14 cellular contexts compared by ENCODE assay signal in the genomic region with DNA sequence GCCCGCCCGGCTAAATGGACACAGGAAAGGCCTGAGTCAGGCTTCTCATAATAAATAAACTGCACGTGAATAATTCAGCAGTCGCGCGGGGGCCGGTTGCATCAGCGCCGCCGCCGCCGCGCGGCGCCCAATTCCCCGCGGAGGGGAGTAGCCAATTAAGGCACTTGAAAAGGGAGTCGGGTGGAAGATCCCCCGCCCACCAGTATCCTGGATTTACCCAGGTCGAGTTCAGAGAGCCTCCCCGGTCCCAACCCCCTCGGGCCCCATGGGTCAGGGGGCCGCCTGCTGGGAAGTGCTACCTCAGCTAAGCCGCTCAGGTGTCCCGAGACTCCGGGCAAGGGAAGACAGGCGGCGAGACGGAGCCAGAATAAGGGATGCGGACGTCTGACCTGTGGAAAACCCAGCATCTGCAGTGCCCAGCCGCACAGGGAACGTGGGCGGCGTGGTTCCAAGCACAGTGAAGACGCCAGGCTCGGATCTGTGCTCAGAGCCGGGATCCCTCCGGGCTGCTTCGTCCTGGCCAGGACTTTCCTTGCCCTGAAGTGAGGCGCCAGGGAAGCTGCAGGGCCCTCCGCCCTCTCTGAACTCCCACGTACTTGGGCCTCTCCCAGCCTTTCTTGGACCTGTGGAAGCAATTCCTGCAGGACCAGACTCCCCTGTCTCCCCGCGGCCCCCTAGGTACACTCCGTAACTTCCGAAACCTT. TPM values are rescaled to one million over a fixed set of nuclear protein-coding genes. Genes with fewer than 3 reads are reported as not detected.
DNase-seq lines count a peak whose midpoint lies in the region; ATAC-seq and TF ChIP-seq lines count a peak whose summit lies in the region.
"Had no signal": no experiment of that assay in that cellular context is flagged by ENCODE, and none has a peak within 500 bp of the region (broad histone marks: within the 10 kb centered on the region; RNA-seq: fewer than 3 reads in every experiment).

No MANE protein-coding gene starts in this region.

- peaks cover 1% of the 10 kb centered on the region for H3K36me3 Mint-ChIP-seq in activated naive CD8-positive, alpha-beta T cell treated with anti-CD3 and anti-CD28 coated beads for 36 hours
- H3K36me3 Mint-ChIP-seq in type B pancreatic cell, result no peaks in the 10 kb centered on the region

- peaks cover 15% of the 10 kb centered on the region for H3K4me1 Mint-ChIP-seq in activated naive CD8-positive, alpha-beta T cell treated with anti-CD3 and anti-CD28 coated beads for 36 hours
- peaks cover 13% of the 10 kb centered on the region for H3K4me1 Mint-ChIP-seq in type B pancreatic cell (ENCODE audit: unreplicated experiment)

- no peaks in the 10 kb centered on the region for H3K4me1 ChIP-seq in cardiac muscle cell (ENCODE audit: low read depth)
- H3K4me1 ChIP-seq in right atrium auricular region, result peaks cover 0 to 14% of the 10 kb centered on the region in 2 donors
- H3K4me1 ChIP-seq in iPS-20b (ENCODE audit: insufficient read depth, low read length), result no peaks in the 10 kb centered on the region

- H3K4me3 ChIP-seq in cardiac muscle cell (no peak overlapping the region), right atrium auricular region (no peak overlapping the region), iPS-20b (ENCODE audit: low read length) (peak overlapping the region; percentile 60)

- H3K27me3 ChIP-seq in cardiac muscle cell (peaks cover 99% of the 10 kb centered on the region), right atrium auricular region (peaks cover 51 to 56% of the 10 kb centered on the region in 2 donors), iPS-20b (ENCODE audit: insufficient read depth, low read length) (peaks cover 100% of the 10 kb centered on the region)

- peak overlapping the region; percentile 67 for H3K4me3 Mint-ChIP-seq in activated naive CD8-positive, alpha-beta T cell treated with anti-CD3 and anti-CD28 coated beads for 36 hours
- peak overlapping the region; percentile 67 for H3K4me3 Mint-ChIP-seq in type B pancreatic cell

- ATAC-seq in GM18867 (IDR thresholded peaks at IDR 0.05; ENCODE audit: unreplicated experiment) (no peak), GM21390 (IDR thresholded peaks at IDR 0.05; ENCODE audit: unreplicated experiment) (no peak)

- H3K36me3 ChIP-seq in cardiac muscle cell, result no peaks in the 10 kb centered on the region
- H3K36me3 ChIP-seq in right atrium auricular region, result no peaks in the 10 kb centered on the region
- H3K36me3 ChIP-seq in iPS-20b (ENCODE audit: insufficient read depth, low read depth, low read length), result no peaks in the 10 kb centered on the region

- no peak overlapping the region for H3K9ac ChIP-seq in iPS-20b (ENCODE audit: low read depth, low read length)

- H3K27ac ChIP-seq in cardiac muscle cell (no peak overlapping the region), right atrium auricular region (no peak overlapping the region), iPS-20b (ENCODE audit: low read length) (no peak overlapping the region)

- H3K27me3 Mint-ChIP-seq in activated naive CD8-positive, alpha-beta T cell treated with anti-CD3 and anti-CD28 coated beads for 36 hours, result peaks cover 89% of the 10 kb centered on the region
- peaks cover 98% of the 10 kb centered on the region for H3K27me3 Mint-ChIP-seq in type B pancreatic cell

- H3K27ac Mint-ChIP-seq in activated naive CD8-positive, alpha-beta T cell treated with anti-CD3 and anti-CD28 coated beads for 36 hours, result no peak overlapping the region
- H3K27ac Mint-ChIP-seq in type B pancreatic cell, result no peak overlapping the region

- H3K9me3 ChIP-seq in cardiac muscle cell (ENCODE audit: low read depth) (no peaks in the 10 kb centered on the region), right atrium auricular region (no peaks in the 10 kb centered on the region), iPS-20b (ENCODE audit: insufficient read depth, low read depth, low read length) (peaks cover 3% of the 10 kb centered on the region; the same call in 1 of the 2 replicates)

- H3K9me3 Mint-ChIP-seq in activated naive CD8-positive, alpha-beta T cell treated with anti-CD3 and anti-CD28 coated beads for 36 hours, result no peaks in the 10 kb centered on the region
- H3K9me3 Mint-ChIP-seq in type B pancreatic cell, result no peaks in the 10 kb centered on the region

- DNase-seq in cardiac muscle cell (ENCODE audit: low read depth in 1 of 2, low spot score in 1 of 2) (peak; percentile 34 to 42), right atrium auricular region (ENCODE audit: low spot score) (no peak), type B pancreatic cell (ENCODE audit: extremely low spot score, unreplicated experiment) (no peak), NCI-H1092 treated with DMSO at 0.1 percent for 48 hours (lab: John Stamatoyannopoulos, UW) (no peak)
- DNase-seq in activated naive CD8-positive, alpha-beta T cell treated with anti-CD3 and anti-CD28 coated beads for 36 hours, result no peak
- DNase-seq: activated CD4-positive, alpha-beta T cell treated with anti-CD3 and anti-CD28 coated beads for 1 hour; GF-D8; NCI-H1436 treated with DMSO at 0.1 percent for 48 hours had no signal

- TF ChIP-seq CTCF in cardiac muscle cell (IDR thresholded peaks at IDR 0.05; ENCODE audit: low read depth, low read length) (no peak), right atrium auricular region (IDR thresholded peaks at IDR 0.05) (no peak), type B pancreatic cell (conservative IDR thresholded peaks at IDR 0.05) (no peak)

RNA-seq across cellular contexts. Expression of a gene that starts 7.3 kb away (rescaled TPM):
- not detected in 2 replicates for total RNA-seq in cardiac muscle cell
- not detected in 2 replicates for polyA plus RNA-seq in cardiac muscle cell
- not detected for total RNA-seq in right atrium auricular region
- total RNA-seq in activated naive CD8-positive, alpha-beta T cell treated with anti-CD3 and anti-CD28 coated beads for 36 hours, result not detected
- total RNA-seq in type B pancreatic cell (ENCODE audit: low replicate concordance), result 4.7 TPM in 1 of 2 replicates, not detected in the other
- total RNA-seq: mononuclear cell, SK-MEL-5, temporal lobe had no signal

Comparison
In these comparisons a context has a peak if more than half of its experiments do, and no peak if none do; other contexts are left out.
1. DNase-seq: peak in cardiac muscle cell (2 of 2); none in right atrium auricular region (single experiment), activated naive CD8-positive, alpha-beta T cell treated with anti-CD3 and anti-CD28 coated beads for 36 hours (single experiment), type B pancreatic cell (single experiment) and NCI-H1092 treated with DMSO at 0.1 percent for 48 hours (single experiment).